ENCODE assay signal across 9 cellular contexts in the genomic region with DNA sequence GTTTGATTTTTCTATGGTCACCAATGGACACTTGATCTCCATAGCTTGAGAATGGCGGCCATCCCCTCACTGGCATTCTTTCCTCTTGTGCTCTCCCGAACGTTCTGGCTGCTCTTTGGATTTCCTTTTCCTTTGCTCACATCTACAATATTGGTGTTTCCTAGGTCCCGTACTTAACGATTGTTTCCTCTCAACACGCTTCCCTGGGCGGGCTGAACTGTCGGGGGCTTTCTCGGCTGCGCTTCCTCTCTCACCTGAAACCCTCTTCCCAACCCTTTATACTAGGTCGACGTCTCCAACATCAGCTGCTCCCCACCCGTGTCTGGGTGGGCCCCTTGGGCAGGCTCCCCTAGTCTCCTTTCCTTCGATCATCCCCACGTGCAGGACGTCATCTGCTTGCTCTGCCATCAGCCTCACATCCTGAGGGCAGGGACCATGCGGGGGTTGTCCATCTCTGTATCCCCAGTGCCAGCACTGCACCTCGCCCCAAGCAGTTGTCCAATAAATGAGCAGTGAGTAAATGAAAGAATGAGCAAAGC. TPM values are rescaled to one million over a fixed set of nuclear protein-coding genes. Genes with fewer than 3 reads are reported as not detected.
DNase-seq lines count a peak whose midpoint lies in the region; ATAC-seq, FAIRE-seq and TF ChIP-seq lines count a peak whose summit lies in the region.
"Had no signal": no experiment of that assay in that cellular context is flagged by ENCODE, and none has a peak within 500 bp of the region (broad histone marks: within the 10 kb centered on the region; RNA-seq: fewer than 3 reads in every experiment).

No MANE protein-coding gene starts in this region.

- H3K27ac ChIP-seq in SK-N-MC, result 0 out of 2 replicates have a peak overlapping the region, but pooled peaks have one; percentile 83
- H3K27ac ChIP-seq in gastroesophageal sphincter, result peak overlapping the region; percentile 6 to 90 (median 84)
- H3K27ac ChIP-seq in small intestine (ENCODE audit: low read depth in 1 of 2, low read length in 1 of 2), result peak overlapping the region; percentile 47 to 87

- no peak for TF ChIP-seq POLR2A in gastroesophageal sphincter (IDR thresholded peaks at IDR 0.05)

- ATAC-seq in gastroesophageal sphincter (no peak), HG03571 (IDR thresholded peaks at IDR 0.05; ENCODE audit: unreplicated experiment) (no peak)

- peak overlapping the region; percentile 94 for H3K9ac ChIP-seq in SK-N-MC (ENCODE audit: insufficient read length)

- H3K27me3 ChIP-seq in gastroesophageal sphincter (peaks cover 6% of the 10 kb centered on the region), small intestine (ENCODE audit: control insufficient read depth in 2 of 2, insufficient read depth in 2 of 2, low read length in 2 of 2) (no peaks in the 10 kb centered on the region)

- DNase-seq in NCI-H1105 treated with DMSO at 0.1 percent for 48 hours (lab: John Stamatoyannopoulos, UW), result peak; percentile 40
- DNase-seq in NCI-H1105 (lab: John Stamatoyannopoulos, UW), result no peak
- DNase-seq in SK-N-MC (ENCODE audit: low read depth, low spot score), result no peak
- no peak for DNase-seq in small intestine
- no peak for DNase-seq in epidermal melanocyte (ENCODE audit: insufficient read length, low spot score)
- no peak for DNase-seq in activated CD4-positive, CD25-positive, alpha-beta regulatory T cell (lab: John Stamatoyannopoulos, UW)

- H3K9me3 ChIP-seq in SK-N-MC (ENCODE audit: low read depth, low read length), result no peaks in the 10 kb centered on the region
- H3K9me3 ChIP-seq in gastroesophageal sphincter, result no peaks in the 10 kb centered on the region
- H3K9me3 ChIP-seq in small intestine (ENCODE audit: control insufficient read depth, low read depth), result no peaks in the 10 kb centered on the region

- FAIRE-seq in small intestine (lab: Jason Lieb, UNC), result no peak
- FAIRE-seq: A204.1 had no signal

- no peaks in the 10 kb centered on the region for H3K36me3 ChIP-seq in SK-N-MC (ENCODE audit: insufficient read depth, low read length)
- H3K36me3 ChIP-seq in gastroesophageal sphincter, result no peaks in the 10 kb centered on the region
- no peaks in the 10 kb centered on the region for H3K36me3 ChIP-seq in small intestine (ENCODE audit: control insufficient read depth in 2 of 2, insufficient read depth in 2 of 2, low read length in 2 of 2)

- H3K4me3 ChIP-seq in SK-N-MC, result peak overlapping the region; percentile 99
- peak overlapping the region; percentile 90 to 92 for H3K4me3 ChIP-seq in gastroesophageal sphincter
- H3K4me3 ChIP-seq in small intestine (ENCODE audit: low read depth in 1 of 2, low read length in 2 of 2), result peak overlapping the region; percentile 79 to 98

- TF ChIP-seq EP300 in gastroesophageal sphincter (IDR thresholded peaks at IDR 0.05), result no peak

- TF ChIP-seq CTCF in gastroesophageal sphincter (IDR thresholded peaks at IDR 0.05), result no peak

- H3K4me1 ChIP-seq in gastroesophageal sphincter (peaks cover 0 to 42% (median 5%) of the 10 kb centered on the region in 3 donors), small intestine (ENCODE audit: control insufficient read depth in 2 of 2, insufficient read depth in 1 of 2, low read depth in 1 of 2, low read length in 1 of 2) (peaks cover 0 to 8% of the 10 kb centered on the region in 2 donors)

- WGBS in gastroesophageal sphincter (ENCODE audit: low coverage in 1 of 2), 2 donors, result 28 to 53% methylated on average over 9 to 16 of the region's 18 CpGs
- WGBS in small intestine, 3 donors, result 48 to 60% (median 55%) methylated on average over 18 of the region's 18 CpGs

RNA-seq across cellular contexts. Expression of a gene that starts 0.6 kb away (rescaled TPM):
- total RNA-seq in gastroesophageal sphincter, result 10 to 100 TPM; 13.3 to 31.0 (median 23.6) TPM
- polyA plus RNA-seq in small intestine, result 10 to 100 TPM in 1 of 3 donors, 1 to 10 TPM in 2; 8.3 to 14.5 (median 9.2) TPM

RNA-seq across cellular contexts. Expression of a gene that starts 34.7 kb away (rescaled TPM):
- total RNA-seq in gastroesophageal sphincter, result not detected
- polyA plus RNA-seq in small intestine, result under 1 TPM in 1 of 3 donors, not detected in 2; 0.13 TPM
